In genomic region chr1:160401487-160401805, GRCh38 we compare ENCODE assay signal across 8 cellular contexts. TPM values are rescaled to one million over a fixed set of nuclear protein-coding genes. Genes with fewer than 3 reads are reported as not detected.
A peak's percentile ranks its signal among the peaks of the same experiment; 100 is the strongest.
DNase-seq lines count a peak whose midpoint lies in the region; ATAC-seq and TF ChIP-seq lines count a peak whose summit lies in the region.

No MANE protein-coding gene starts in this region.

- DNase-seq in SJCRH30 (no peak), right cardiac atrium (no peak), retinal pigment epithelial cell (ENCODE audit: low read depth) (no peak), NOMO-1 treated with DMSO at 0.1 percent for 48 hours (lab: John Stamatoyannopoulos, UW; ENCODE audit: unreplicated experiment) (no peak), H4 (ENCODE audit: low spot score) (no peak)

- H3K27ac ChIP-seq in DOHH2 (ENCODE audit: low read depth, low read length) (no peak overlapping the region), SJCRH30 (no peak overlapping the region), right cardiac atrium (ENCODE audit: low read length) (no peak overlapping the region)

- peak overlapping the region; percentile 75 for H3K4me2 ChIP-seq in DOHH2 (ENCODE audit: low read length)

- H3K9me2 ChIP-seq in DOHH2 (replicated peaks; ENCODE audit: control insufficient read depth, low read length): no peaks in the 10 kb centered on the region

- H3K9me3 ChIP-seq in DOHH2 (ENCODE audit: control insufficient read depth, insufficient read depth, low read length) (no peaks in the 10 kb centered on the region), SJCRH30 (replicated peaks) (no peaks in the 10 kb centered on the region), right cardiac atrium (ENCODE audit: control insufficient read depth, low read length) (no peaks in the 10 kb centered on the region)

- ATAC-seq in right cardiac atrium (peak in 1 of 2 donors; percentile 2), GM21786 (IDR thresholded peaks at IDR 0.05; ENCODE audit: unreplicated experiment) (no peak), HG02678 (IDR thresholded peaks at IDR 0.05; ENCODE audit: unreplicated experiment) (no peak)

- H3F3A ChIP-seq in DOHH2 (ENCODE audit: control insufficient read depth, insufficient read depth): no peaks in the 10 kb centered on the region

- H3K36me3 ChIP-seq in DOHH2 (ENCODE audit: control insufficient read depth, low read length): no peaks in the 10 kb centered on the region
- no peaks in the 10 kb centered on the region for H3K36me3 ChIP-seq in SJCRH30

- no peaks in the 10 kb centered on the region for H4K20me1 ChIP-seq in DOHH2 (ENCODE audit: control insufficient read depth, insufficient read depth, low read depth, low read length)

- intact Hi-C loops in right cardiac atrium (cut with DNase I): no loop called here

- no peaks in the 10 kb centered on the region for H3K79me2 ChIP-seq in DOHH2 (ENCODE audit: control insufficient read depth, low read length)

- H3K27me3 ChIP-seq in DOHH2 (ENCODE audit: control insufficient read depth, low read length): peaks cover 46% of the 10 kb centered on the region
- H3K27me3 ChIP-seq in SJCRH30: no peaks in the 10 kb centered on the region
- no peaks in the 10 kb centered on the region for H3K27me3 ChIP-seq in right cardiac atrium (ENCODE audit: control insufficient read depth, insufficient read depth)

- WGBS in right cardiac atrium: 44% methylated on average over 7 of the region's 7 CpGs

- H3K4me1 ChIP-seq in DOHH2 (ENCODE audit: control insufficient read depth, low read length) (peaks cover 12% of the 10 kb centered on the region), SJCRH30 (peaks cover 10% of the 10 kb centered on the region), right cardiac atrium (ENCODE audit: control insufficient read depth, insufficient read depth, low read length) (peaks cover 18% of the 10 kb centered on the region)

- H3K4me3 ChIP-seq in DOHH2 (ENCODE audit: low read length) (peak overlapping the region; percentile 77), SJCRH30 (peak overlapping the region; percentile 92), right cardiac atrium (ENCODE audit: low read length) (peak overlapping the region; percentile 97), retinal pigment epithelial cell (ENCODE audit: low read length) (peak overlapping the region; percentile 76)

- TF ChIP-seq CTCF in DOHH2 (IDR thresholded peaks at IDR 0.05; ENCODE audit: low read depth, low read length, poor library complexity, severe bottlenecking) (no peak), retinal pigment epithelial cell (conservative IDR thresholded peaks at IDR 0.05; ENCODE audit: low read depth, low read length) (no peak)

RNA-seq across cellular contexts. Expression of gene VANGL2, which starts 1.1 kb away (rescaled TPM):
- 11.1 and 12.8 TPM in 2 replicates for total RNA-seq in SJCRH30 (2014; rRNA removed; shearing (Covaris generic))
- 10 to 100 TPM in 2 of 4 donors, 1 to 10 TPM in 2; 8.3 to 11.4 (median 9.5) TPM for total RNA-seq in right cardiac atrium
- polyA plus RNA-seq in right cardiac atrium: 4.7 TPM
- 1.2 and 1.8 TPM in 2 replicates for total RNA-seq in H4 (2014; rRNA removed; shearing (Covaris generic))

RNA-seq across cellular contexts. Expression of gene NHLH1, which starts 34.6 kb away (rescaled TPM):
- total RNA-seq in SJCRH30 (2014; rRNA removed; shearing (Covaris generic)): 1.4 and 2.2 TPM in 2 replicates
- under 1 TPM in 1 of 4 donors, not detected in 3; 0.09 TPM for total RNA-seq in right cardiac atrium
- polyA plus RNA-seq in right cardiac atrium: 0.05 TPM
- 0.04 TPM in 1 of 2 replicates, not detected in the other for total RNA-seq in H4 (2014; rRNA removed; shearing (Covaris generic))

RNA-seq across cellular contexts. Expression of gene NCSTN, which starts 58.3 kb away (rescaled TPM):
- 49.3 and 56.9 TPM in 2 replicates for total RNA-seq in SJCRH30 (2014; rRNA removed; shearing (Covaris generic))
- 10 to 100 TPM; 67.1 to 84.3 (median 70.3) TPM for total RNA-seq in right cardiac atrium
- polyA plus RNA-seq in right cardiac atrium: 60.7 TPM
- 61.7 and 72.0 TPM in 2 replicates for total RNA-seq in H4 (2014; rRNA removed; shearing (Covaris generic))

RNA-seq across cellular contexts. Expression of gene COPA, which starts 58.4 kb away (rescaled TPM):
- total RNA-seq in SJCRH30 (2014; rRNA removed; shearing (Covaris generic)): 107 TPM in 2 replicates
- total RNA-seq in right cardiac atrium: 100 to 1,000 TPM; 115 to 140 (median 121) TPM
- 69.1 TPM for polyA plus RNA-seq in right cardiac atrium
- total RNA-seq in H4 (2014; rRNA removed; shearing (Covaris generic)): 90.1 and 101 TPM in 2 replicates
